ENCODE assay signal across 16 cellular contexts in the genomic region with DNA sequence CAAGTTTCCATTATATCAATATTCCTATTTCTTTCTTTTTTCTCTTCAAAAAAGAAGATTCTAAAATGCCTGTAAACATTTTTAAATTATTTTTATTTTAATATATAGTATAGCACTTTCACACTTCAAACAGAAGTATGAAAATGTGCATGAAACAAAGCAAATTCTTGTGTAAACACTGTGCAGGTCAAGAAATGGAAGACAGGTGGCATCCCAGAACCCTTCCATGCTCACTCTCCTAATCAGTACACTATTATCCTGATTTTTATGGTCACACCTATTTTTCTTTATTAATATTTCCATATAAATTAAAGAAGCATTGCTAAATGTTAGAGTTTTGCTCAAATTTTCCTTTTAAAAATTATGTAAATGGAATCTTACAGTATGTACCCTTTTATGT.
DNase-seq lines count a peak whose midpoint lies in the region; ATAC-seq, FAIRE-seq and TF ChIP-seq lines count a peak whose summit lies in the region.
"Had no signal": no experiment of that assay in that cellular context is flagged by ENCODE, and none has a peak within 500 bp of the region (broad histone marks: within the 10 kb centered on the region; RNA-seq: fewer than 3 reads in every experiment).

No MANE protein-coding gene starts in this region.

- intact Hi-C loops in Calu3 (cut with micrococcal nuclease; ENCODE audit: unreplicated experiment), result no loop called here

- TF ChIP-seq RAD21 in neural cell (conservative IDR thresholded peaks at IDR 0.05), result no peak

- no peak for FAIRE-seq in GM12891 (lab: Jason Lieb, UNC)

- H3K27ac ChIP-seq in neural cell (ENCODE audit: low read length), result no peak overlapping the region
- H3K27ac ChIP-seq: esophagus squamous epithelium had no signal

- H3K36me3 Mint-ChIP-seq in Calu3 (ENCODE audit: insufficient read depth, unreplicated experiment), result no peaks in the 10 kb centered on the region
- no peaks in the 10 kb centered on the region for H3K36me3 Mint-ChIP-seq in T-helper 17 cell (ENCODE audit: low read depth)
- H3K36me3 Mint-ChIP-seq: natural killer cell treated with Interleukin-12 subunit alpha and Interleukin-12 subunit beta and Interleukin-15 and Interleukin-18, amount 100 ng/mL, for 72 hours had no signal

- H3K9me3 Mint-ChIP-seq in Calu3 (ENCODE audit: low read depth, unreplicated experiment), result no peaks in the 10 kb centered on the region

- H3K4me1 Mint-ChIP-seq in Calu3 (ENCODE audit: low read depth, unreplicated experiment) (no peaks in the 10 kb centered on the region), T-helper 17 cell (no peaks in the 10 kb centered on the region)
- H3K4me1 Mint-ChIP-seq: activated CD4-positive, alpha-beta memory T cell treated with anti-CD3 and anti-CD28 coated beads, Interleukin-2, amount 10 ng/mL, durations not matched to agents 7 days and 5 days had no signal

- in situ Hi-C loops in astrocyte of the spinal cord (cut with HindIII; ENCODE audit: low sequenced_read_pairs), result no loop called here

- no peak overlapping the region for H2AFZ ChIP-seq in neural cell (ENCODE audit: low read depth, low read length)

- no peaks in the 10 kb centered on the region for H3K79me2 ChIP-seq in neural cell (replicated peaks; ENCODE audit: insufficient read depth, low read length)

- H3K9me3 ChIP-seq in neural cell (ENCODE audit: low read length), result no peaks in the 10 kb centered on the region
- no peaks in the 10 kb centered on the region for H3K9me3 ChIP-seq in T-helper 17 cell (ENCODE audit: control insufficient read depth, low read length, poor library complexity, severe bottlenecking)
- H3K9me3 ChIP-seq: esophagus squamous epithelium, MG63 had no signal

- no peaks in the 10 kb centered on the region for H3K27me3 ChIP-seq in neural cell (ENCODE audit: insufficient read depth, low read depth, low read length)
- H3K27me3 ChIP-seq: esophagus squamous epithelium, MG63 had no signal

- peak; percentile 23 for TF ChIP-seq CTCF in Calu3 (IDR thresholded peaks at IDR 0.05; ENCODE audit: unreplicated experiment)
- TF ChIP-seq CTCF in LNCAP (IDR thresholded peaks at IDR 0.05), result peak; percentile 23; the same call in 1 of the 2 replicates
- peak; percentile 20 for TF ChIP-seq CTCF in astrocyte of the spinal cord (IDR thresholded peaks at IDR 0.05; ENCODE audit: low read depth, low read length)
- peak; percentile 23 for TF ChIP-seq CTCF in neural cell (IDR thresholded peaks at IDR 0.05; ENCODE audit: poor library complexity, severe bottlenecking)

- H3K9ac ChIP-seq in neural cell (ENCODE audit: low read length), result no peak overlapping the region

- no peak overlapping the region for H3K27ac Mint-ChIP-seq in Calu3 (ENCODE audit: unreplicated experiment)
- no peak overlapping the region for H3K27ac Mint-ChIP-seq in T-helper 17 cell
- H3K27ac Mint-ChIP-seq: activated CD4-positive, alpha-beta memory T cell treated with anti-CD3 and anti-CD28 coated beads, Interleukin-2, amount 10 ng/mL, durations not matched to agents 7 days and 5 days; natural killer cell treated with Interleukin-12 subunit alpha and Interleukin-12 subunit beta and Interleukin-15 and Interleukin-18, amount 100 ng/mL, for 72 hours had no signal

- TF ChIP-seq POLR2A in GM12891 (IDR thresholded peaks at IDR 0.05; ENCODE audit: low read depth, low read length), result no peak

- CTCF ChIA-PET in Calu3 (lab: Charles Lee), result no interaction called here

- BruUV-seq in Calu3 (replicated peaks; lab: Mats Ljungman, UMichigan), result no TSS peak

- no peak overlapping the region for H3K4me3 ChIP-seq in astrocyte of the spinal cord (ENCODE audit: low read depth, low read length)
- H3K4me3 ChIP-seq in neural cell (ENCODE audit: low read length), result no peak overlapping the region
- H3K4me3 ChIP-seq: esophagus squamous epithelium, MG63 had no signal

- no peaks in the 10 kb centered on the region for H3K27me3 Mint-ChIP-seq in Calu3 (ENCODE audit: unreplicated experiment)
- H3K27me3 Mint-ChIP-seq in T-helper 17 cell, result no peaks in the 10 kb centered on the region
- H3K27me3 Mint-ChIP-seq: activated CD4-positive, alpha-beta memory T cell treated with anti-CD3 and anti-CD28 coated beads, Interleukin-2, amount 10 ng/mL, durations not matched to agents 7 days and 5 days; natural killer cell treated with Interleukin-12 subunit alpha and Interleukin-12 subunit beta and Interleukin-15 and Interleukin-18, amount 100 ng/mL, for 72 hours had no signal

- no peaks in the 10 kb centered on the region for H3K36me3 ChIP-seq in neural cell (ENCODE audit: insufficient read depth, low read length)
- H3K36me3 ChIP-seq: esophagus squamous epithelium, MG63 had no signal

- H3F3A ChIP-seq in neural cell (ENCODE audit: insufficient read depth, low read length, poor library complexity, severe bottlenecking), result no peaks in the 10 kb centered on the region

- H3K9me2 ChIP-seq in neural cell (ENCODE audit: insufficient read depth, low read length), result no peaks in the 10 kb centered on the region

- H3K4me3 Mint-ChIP-seq in Calu3 (ENCODE audit: low read depth, unreplicated experiment) (no peak overlapping the region), T-helper 17 cell (no peak overlapping the region)
- H3K4me3 Mint-ChIP-seq: activated CD4-positive, alpha-beta memory T cell treated with anti-CD3 and anti-CD28 coated beads, Interleukin-2, amount 10 ng/mL, durations not matched to agents 7 days and 5 days; natural killer cell treated with Interleukin-12 subunit alpha and Interleukin-12 subunit beta and Interleukin-15 and Interleukin-18, amount 100 ng/mL, for 72 hours had no signal

- TF ChIP-seq EP300 in neural cell (conservative IDR thresholded peaks at IDR 0.05; ENCODE audit: poor library complexity, severe bottlenecking), result no peak

- H3K4me2 ChIP-seq in neural cell (ENCODE audit: low read length), result no peak overlapping the region

- no peaks in the 10 kb centered on the region for H4K20me1 ChIP-seq in neural cell (ENCODE audit: insufficient read depth)

- ATAC-seq in T-helper 17 cell, result no peak
- no peak for ATAC-seq in HG03280 (IDR thresholded peaks at IDR 0.05; ENCODE audit: unreplicated experiment)
- ATAC-seq: natural killer cell treated with Interleukin-12 subunit alpha and Interleukin-12 subunit beta and Interleukin-15 and Interleukin-18, amount 100 ng/mL, for 72 hours; right cardiac atrium had no signal

- no peak for DNase-seq in Calu3
- DNase-seq in astrocyte of the spinal cord (ENCODE audit: low read depth, low spot score), result no peak
- no peak for DNase-seq in T-helper 17 cell
- no peak for DNase-seq in GM12891 (ENCODE audit: insufficient read length, low spot score)
- DNase-seq in effector CD4-positive, alpha-beta T cell, result no peak
- DNase-seq: activated CD4-positive, alpha-beta memory T cell treated with anti-CD3 and anti-CD28 coated beads, Interleukin-2, amount 10 ng/mL, durations not matched to agents 7 days and 5 days; DND-41; esophagus squamous epithelium; GOT3; MG63; right cardiac atrium; stimulated activated CD4-positive, alpha-beta T cell treated with anti-CD3 and anti-CD28 coated beads, Interleukin-2, amount 100 ng/mL, for 24 hours had no signal

TF ChIP-seq in neural cell, 6 proteins besides CTCF, POLR2A, EP300 and RAD21 (continues in another document):
- TF ChIP-seq SMC3 (conservative IDR thresholded peaks at IDR 0.05; ENCODE audit: poor library complexity) (no peak), POLR2AphosphoS5 (IDR thresholded peaks at IDR 0.05) (no peak), MXI1 (conservative IDR thresholded peaks at IDR 0.05; ENCODE audit: poor library complexity, severe bottlenecking) (no peak), EZH2 (IDR thresholded peaks at IDR 0.05; ENCODE audit: borderline replicate concordance, insufficient read depth, low read length, poor library complexity, severe bottlenecking) (no peak)

TF ChIP-seq in GM12891, 5 proteins besides CTCF, POLR2A, EP300 and RAD21:
- TF ChIP-seq PAX5 (IDR thresholded peaks at IDR 0.05; ENCODE audit: insufficient read depth, low read length, severe bottlenecking), result no peak
- no peak for TF ChIP-seq POU2F2 (IDR thresholded peaks at IDR 0.05; ENCODE audit: low read depth, low read length)
- TF ChIP-seq POLR2AphosphoS5 (IDR thresholded peaks at IDR 0.05; ENCODE audit: low read depth, low read length), result no peak
- no peak for TF ChIP-seq SPI1 (IDR thresholded peaks at IDR 0.05; ENCODE audit: low read depth, low read length)
- no peak for TF ChIP-seq TAF1 (IDR thresholded peaks at IDR 0.05; ENCODE audit: low read depth, low read length)
